In the genomic region with DNA sequence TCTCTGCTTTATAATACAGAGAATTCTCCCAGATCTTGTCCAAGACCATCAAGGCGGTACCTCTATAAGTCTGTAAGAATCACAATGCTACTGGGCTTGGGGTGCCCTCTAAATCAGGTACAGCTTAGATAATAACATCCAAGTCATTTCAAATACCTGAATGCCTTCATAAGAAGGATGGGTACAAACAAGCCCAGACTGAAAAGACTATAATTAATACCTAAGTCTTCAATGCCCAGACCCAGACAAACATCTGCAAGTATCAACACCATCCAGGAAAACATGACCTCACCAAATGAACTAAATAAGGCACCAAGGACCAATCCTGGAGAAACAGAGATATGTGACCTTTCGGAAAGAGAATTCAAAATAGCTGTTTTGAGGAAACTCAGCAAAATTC, we compare ENCODE assay signal across 34 cellular contexts.
A peak's percentile ranks its signal among the peaks of the same experiment; 100 is the strongest.
DNase-seq lines count a peak whose midpoint lies in the region; ATAC-seq, FAIRE-seq and TF ChIP-seq lines count a peak whose summit lies in the region.
"Had no signal": no experiment of that assay in that cellular context is flagged by ENCODE, and none has a peak within 500 bp of the region (broad histone marks: within the 10 kb centered on the region; RNA-seq: fewer than 3 reads in every experiment).

No MANE protein-coding gene starts in this region.

- ATAC-seq in foreskin keratinocyte, result no peak
- ATAC-seq: A549; CD8-positive, alpha-beta T cell had no signal

- no TSS peak for BruUV-seq in Calu3 (replicated peaks; lab: Mats Ljungman, UMichigan)

- intact Hi-C loops in Calu3 (cut with micrococcal nuclease; ENCODE audit: unreplicated experiment) (no loop called here), dorsolateral prefrontal cortex (cut with DNase I) (no loop called here)

- no peak for FAIRE-seq in bronchial epithelial cell (lab: Jason Lieb, UNC)
- FAIRE-seq: A204.1, A549, D721Med had no signal

- no peak overlapping the region for H3K4me3 Mint-ChIP-seq in Calu3 (ENCODE audit: low read depth, unreplicated experiment)
- H3K4me3 Mint-ChIP-seq: B cell; CD14-positive monocyte; CD4-positive, alpha-beta memory T cell; CD4-positive, alpha-beta T cell; CD4-positive, CD25-positive, alpha-beta regulatory T cell; CD8-positive, alpha-beta memory T cell; CD8-positive, alpha-beta T cell had no signal

- no peak overlapping the region for H3K27ac Mint-ChIP-seq in Calu3 (ENCODE audit: unreplicated experiment)
- H3K27ac Mint-ChIP-seq: B cell; CD4-positive, alpha-beta memory T cell; CD4-positive, alpha-beta T cell; CD4-positive, CD25-positive, alpha-beta regulatory T cell; CD8-positive, alpha-beta memory T cell; CD8-positive, alpha-beta T cell had no signal

- H3K27me3 ChIP-seq in bronchial epithelial cell (ENCODE audit: control insufficient read depth, insufficient read depth, low read length), result no peaks in the 10 kb centered on the region
- no peaks in the 10 kb centered on the region for H3K27me3 ChIP-seq in foreskin keratinocyte
- no peaks in the 10 kb centered on the region for H3K27me3 ChIP-seq in dorsolateral prefrontal cortex
- H3K27me3 ChIP-seq: BLaER1; BLaER1 treated with 17β-estradiol and CSF1 and Interleukin-3, amounts not matched to agents 10 nM and 100 nM had no signal

- peak; percentile 66 for DNase-seq in bronchial epithelial cell (ENCODE audit: low read depth)
- DNase-seq in epithelial cell of esophagus (ENCODE audit: low read depth), result peak; percentile 61
- peak; percentile 42 to 71 for DNase-seq in foreskin keratinocyte
- DNase-seq in Calu3, result no peak
- no peak for DNase-seq in dorsolateral prefrontal cortex
- no peak for DNase-seq in NCI-H345 (lab: John Stamatoyannopoulos, UW)
- DNase-seq: 8988T; ACHN; AML-193; BE2C; C1 segment of cervical spinal cord; Caco-2; CD4-positive, alpha-beta memory T cell; CD4-positive, alpha-beta T cell; CD4-positive, CD25-positive, alpha-beta regulatory T cell; CD8-positive, alpha-beta memory T cell; CD8-positive, alpha-beta T cell; COR-L47; DMS 273 treated with DMSO at 0.1 percent for 48 hours; DMS153; DMS53; DMS79; DMS79 treated with DMSO at 0.1 percent for 48 hours; DND-41; EL had no signal

- H3K27me3 Mint-ChIP-seq in Calu3 (ENCODE audit: unreplicated experiment), result no peaks in the 10 kb centered on the region
- H3K27me3 Mint-ChIP-seq: B cell had no signal

- H3K4me3 ChIP-seq in bronchial epithelial cell (ENCODE audit: low read depth, low read length) (no peak overlapping the region), epithelial cell of esophagus (ENCODE audit: low read length) (no peak overlapping the region), dorsolateral prefrontal cortex (no peak overlapping the region)
- H3K4me3 ChIP-seq: A549; BLaER1; BLaER1 treated with 17β-estradiol and CSF1 and Interleukin-3, amounts not matched to agents 10 nM and 100 nM had no signal

- TF ChIP-seq CTCF in bronchial epithelial cell (IDR thresholded peaks at IDR 0.05; ENCODE audit: insufficient read depth, low read length, severe bottlenecking), result no peak
- no peak for TF ChIP-seq CTCF in epithelial cell of esophagus (IDR thresholded peaks at IDR 0.05; ENCODE audit: insufficient read depth, low read depth, low read length, missing control alignments)
- TF ChIP-seq CTCF in foreskin keratinocyte (conservative IDR thresholded peaks at IDR 0.05), result no peak
- no peak for TF ChIP-seq CTCF in Calu3 (IDR thresholded peaks at IDR 0.05; ENCODE audit: unreplicated experiment)
- TF ChIP-seq CTCF in dorsolateral prefrontal cortex (IDR thresholded peaks at IDR 0.05 in 54 of 56, conservative IDR thresholded peaks at IDR 0.05 in 2 of 56; ENCODE audit: low read depth in 1 of 56, partially characterized antibody in 56 of 56), result no peak

- no peaks in the 10 kb centered on the region for H3K4me1 ChIP-seq in foreskin keratinocyte
- H3K4me1 ChIP-seq: A549; BE2C; BLaER1; BLaER1 treated with 17β-estradiol and CSF1 and Interleukin-3, amounts not matched to agents 10 nM and 100 nM; Caco-2 had no signal

- peaks cover 1% of the 10 kb centered on the region for H3K36me3 ChIP-seq in bronchial epithelial cell (ENCODE audit: control insufficient read depth, insufficient read depth, low read length)
- H3K36me3 ChIP-seq: BE2C had no signal

- H3K36me3 Mint-ChIP-seq in Calu3 (ENCODE audit: insufficient read depth, unreplicated experiment), result no peaks in the 10 kb centered on the region
- H3K36me3 Mint-ChIP-seq: CD14-positive monocyte had no signal

- no peak overlapping the region for H3K27ac ChIP-seq in foreskin keratinocyte
- H3K27ac ChIP-seq in dorsolateral prefrontal cortex, result no peak overlapping the region
- H3K27ac ChIP-seq: 22Rv1; A549; BLaER1; BLaER1 treated with 17β-estradiol and CSF1 and Interleukin-3, amounts not matched to agents 10 nM and 100 nM; C4-2B had no signal

- H3K4me1 Mint-ChIP-seq in Calu3 (ENCODE audit: low read depth, unreplicated experiment), result no peaks in the 10 kb centered on the region
- H3K4me1 Mint-ChIP-seq: B cell; CD14-positive monocyte; CD8-positive, alpha-beta memory T cell had no signal

- H3K9me3 Mint-ChIP-seq in Calu3 (ENCODE audit: low read depth, unreplicated experiment), result peaks cover 2% of the 10 kb centered on the region
- H3K9me3 Mint-ChIP-seq: CD4-positive, alpha-beta memory T cell; CD4-positive, alpha-beta T cell; CD4-positive, CD25-positive, alpha-beta regulatory T cell; CD8-positive, alpha-beta memory T cell; CD8-positive, alpha-beta T cell had no signal

- CTCF ChIA-PET in Calu3 (lab: Charles Lee), result no interaction called here

Comparison
In these comparisons a context has a peak if more than half of its experiments do, and no peak if none do; other contexts are left out.
1. DNase-seq: peak in bronchial epithelial cell (single experiment), epithelial cell of esophagus (single experiment) and foreskin keratinocyte (2 of 2); none in Calu3 (single experiment), dorsolateral prefrontal cortex (0 of 10) and NCI-H345 (single experiment).